In the genomic region with DNA sequence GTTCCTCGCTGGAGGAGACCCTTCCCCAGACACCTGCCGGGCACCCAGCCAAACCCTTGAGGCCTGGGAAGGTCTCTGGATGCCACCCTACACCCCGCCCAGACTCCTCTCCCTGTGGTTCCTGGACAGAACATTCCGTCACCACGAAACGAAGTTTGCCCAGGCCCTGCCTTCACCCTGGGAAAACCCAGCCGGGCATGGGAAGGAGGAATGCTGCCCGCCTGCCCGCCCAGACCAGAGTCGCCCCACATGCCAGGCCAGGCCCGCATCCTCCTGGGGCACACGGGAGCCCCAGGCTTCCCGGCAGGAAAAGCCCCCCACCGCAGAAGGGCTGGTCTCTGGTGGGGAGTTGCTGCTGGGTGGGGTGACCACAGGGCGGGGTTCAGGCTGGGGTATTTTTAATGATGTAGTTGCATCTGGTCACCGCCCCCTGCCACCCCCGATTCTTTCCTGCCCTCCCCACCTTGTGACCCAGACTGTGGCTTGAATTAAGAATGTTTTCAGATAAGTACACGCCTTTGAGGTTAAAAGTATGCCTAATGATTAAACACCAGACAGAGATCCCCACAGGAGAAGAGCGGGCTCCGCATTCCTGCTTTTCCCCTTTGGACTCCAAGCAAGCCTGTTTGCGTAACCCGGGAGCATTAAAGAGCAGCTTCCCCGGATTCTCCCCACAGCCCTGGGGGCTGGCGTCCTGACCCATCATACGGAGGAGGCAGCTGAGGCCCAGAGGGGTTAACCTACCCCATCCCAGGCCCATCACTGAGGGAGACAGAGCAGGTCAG, we compare ENCODE assay signal across 10 cellular contexts. TPM values are rescaled to one million over a fixed set of nuclear protein-coding genes. Genes with fewer than 3 reads are reported as not detected.
DNase-seq lines count a peak whose midpoint lies in the region; ATAC-seq and TF ChIP-seq lines count a peak whose summit lies in the region.
"Had no signal": no experiment of that assay in that cellular context is flagged by ENCODE, and none has a peak within 500 bp of the region (broad histone marks: within the 10 kb centered on the region; RNA-seq: fewer than 3 reads in every experiment).

No MANE protein-coding gene starts in this region.

- peak overlapping the region in 1 of 3 donors; percentile 16 for H3K4me3 ChIP-seq in right lobe of liver
- H3K4me3 ChIP-seq in thyroid gland (replicated peaks in 1 of 3): no peak overlapping the region

- H3K9me3 ChIP-seq in right lobe of liver: no peaks in the 10 kb centered on the region
- H3K9me3 ChIP-seq in thyroid gland: no peaks in the 10 kb centered on the region

- WGBS in right lobe of liver (ENCODE audit: insufficient coverage, low coverage, low lambda C conversion rate, missing lambda C conversion rate): 22% methylated on average over 5 of the region's 25 CpGs
- WGBS in thyroid gland, 2 donors: 72 to 75% methylated on average over 17 to 22 of the region's 25 CpGs

- no peak overlapping the region for H3K4me3 Mint-ChIP-seq in chondrocyte (ENCODE audit: unreplicated experiment)
- no peak overlapping the region for H3K4me3 Mint-ChIP-seq in nephron progenitor cell

- DNase-seq in HuH-7 (ENCODE audit: low spot score): peak; percentile 96
- no peak for DNase-seq in chondrocyte (ENCODE audit: low spot score)
- DNase-seq in right lobe of liver: peak in 2 of 3 donors; percentile 67 to 69
- DNase-seq in thyroid gland: no peak
- DNase-seq in nephron progenitor cell: no peak
- DNase-seq in SIG-M5 treated with dmso at 0.1 percent for 504 hours (lab: John Stamatoyannopoulos, UW; ENCODE audit: unreplicated experiment): no peak
- no peak for DNase-seq in NCI-H2081 (lab: John Stamatoyannopoulos, UW)
- DNase-seq: foreskin melanocyte, RPMI8226 had no signal

- H3K27ac ChIP-seq in right lobe of liver: peak overlapping the region; percentile 50 to 75 (median 62)
- peak overlapping the region in 2 of 3 donors; percentile 67 to 76 for H3K27ac ChIP-seq in thyroid gland

- H3K9me3 Mint-ChIP-seq in chondrocyte (ENCODE audit: low read depth) (no peaks in the 10 kb centered on the region), nephron progenitor cell (no peaks in the 10 kb centered on the region)

- H3K4me1 ChIP-seq in right lobe of liver: peaks cover 0 to 81% (median 41%) of the 10 kb centered on the region in 4 donors
- peaks cover 38 to 85% of the 10 kb centered on the region in 2 donors for H3K4me1 ChIP-seq in thyroid gland

- H3K36me3 Mint-ChIP-seq in chondrocyte (ENCODE audit: low read depth): peaks cover 8% of the 10 kb centered on the region
- H3K36me3 Mint-ChIP-seq in nephron progenitor cell (ENCODE audit: low read depth): no peaks in the 10 kb centered on the region

- peak; percentile 11 to 33 (median 32) for ATAC-seq in right lobe of liver
- no peak for ATAC-seq in GM21717 (IDR thresholded peaks at IDR 0.05; ENCODE audit: unreplicated experiment)

- H3K27me3 ChIP-seq in right lobe of liver (no peaks in the 10 kb centered on the region), thyroid gland (no peaks in the 10 kb centered on the region)

- TF ChIP-seq CTCF in chondrocyte (IDR thresholded peaks at IDR 0.05) (no peak), right lobe of liver (IDR thresholded peaks at IDR 0.05) (no peak), thyroid gland (IDR thresholded peaks at IDR 0.05) (no peak), nephron progenitor cell (IDR thresholded peaks at IDR 0.05) (no peak)

- intact Hi-C loops in right lobe of liver (cut with DNase I): no loop called here
- intact Hi-C loops in thyroid gland (cut with DNase I): no loop called here

- no peaks in the 10 kb centered on the region for H3K27me3 Mint-ChIP-seq in chondrocyte (ENCODE audit: low read depth)
- H3K27me3 Mint-ChIP-seq in nephron progenitor cell (ENCODE audit: low read depth, poor library complexity): no peaks in the 10 kb centered on the region

- peaks cover 0 to 26% (median 7%) of the 10 kb centered on the region in 4 donors for H3K36me3 ChIP-seq in right lobe of liver
- peaks cover 36 to 39% of the 10 kb centered on the region in 2 donors for H3K36me3 ChIP-seq in thyroid gland

- peak overlapping the region; percentile 77 for H3K27ac Mint-ChIP-seq in chondrocyte (ENCODE audit: unreplicated experiment)
- no peak overlapping the region for H3K27ac Mint-ChIP-seq in nephron progenitor cell

- H3K4me1 Mint-ChIP-seq in chondrocyte (ENCODE audit: low read depth): peaks cover 59% of the 10 kb centered on the region
- H3K4me1 Mint-ChIP-seq in nephron progenitor cell: peaks cover 25% of the 10 kb centered on the region

- TF ChIP-seq POLR2A in right lobe of liver (IDR thresholded peaks at IDR 0.05): no peak
- TF ChIP-seq POLR2A in thyroid gland (IDR thresholded peaks at IDR 0.05): no peak

RNA-seq across cellular contexts. Expression of a gene that starts 44.6 kb away (rescaled TPM):
- total RNA-seq in chondrocyte (16.0 to 19.2 TPM (median 17.8 TPM) in 3 replicates), right lobe of liver (100 to 1,000 TPM in 3 of 6 experiments, 10 to 100 TPM in 3; 64.4 to 152 (median 95.1) TPM), thyroid gland (10 to 100 TPM; 26.9 to 41.9 (median 37.4) TPM)

Comparison
In these comparisons a context has a peak if more than half of its experiments do, and no peak if none do; other contexts are left out.
1. DNase-seq: peak in HuH-7 (single experiment) and right lobe of liver (2 of 3); none in chondrocyte (single experiment), thyroid gland (0 of 2), nephron progenitor cell (single experiment), SIG-M5 treated with dmso at 0.1 percent for 504 hours (single experiment) and NCI-H2081 (0 of 2).